Comparison of ENCODE assay signal across 16 cellular contexts in genomic region chr5:90949469-90950358, GRCh38.
DNase-seq lines count a peak whose midpoint lies in the region; ATAC-seq and TF ChIP-seq lines count a peak whose summit lies in the region.
"Had no signal": no experiment of that assay in that cellular context is flagged by ENCODE, and none has a peak within 500 bp of the region (broad histone marks: within the 10 kb centered on the region; RNA-seq: fewer than 3 reads in every experiment).

No MANE protein-coding gene starts in this region.

- H3K27me3 Mint-ChIP-seq in T-cell, result peaks cover 11 to 38% of the 10 kb centered on the region in 2 donors
- H3K27me3 Mint-ChIP-seq in activated naive CD8-positive, alpha-beta T cell treated with anti-CD3 and anti-CD28 coated beads for 36 hours, result peaks cover 15% of the 10 kb centered on the region
- peaks cover 20% of the 10 kb centered on the region for H3K27me3 Mint-ChIP-seq in activated CD4-positive, alpha-beta T cell treated with anti-CD3 and anti-CD28 coated beads for 36 hours
- H3K27me3 Mint-ChIP-seq: dendritic cell treated with granulocyte-macrophage colony-stimulating factor and Interleukin-4, amounts not matched to agents 40 ng/mL and 50 ng/mL, for 4 days had no signal

- H3K4me1 ChIP-seq in liver (ENCODE audit: control insufficient read depth in 4 of 4, insufficient read depth in 4 of 4, low read length in 3 of 4), result peaks cover 0 to 4% (median 0%) of the 10 kb centered on the region in 4 donors
- H3K4me1 ChIP-seq: spleen had no signal

- DNase-seq in H4 (ENCODE audit: low spot score), result no peak
- DNase-seq in T-cell, result no peak
- DNase-seq in activated naive CD8-positive, alpha-beta T cell treated with anti-CD3 and anti-CD28 coated beads for 36 hours, result no peak
- DNase-seq in activated CD4-positive, alpha-beta T cell treated with anti-CD3 and anti-CD28 coated beads for 36 hours, result no peak
- DNase-seq: activated CD4-positive, alpha-beta T cell treated with anti-CD3 and anti-CD28 coated beads, Interleukin-2, amount 10 ng/mL, durations not matched to agents 24 days and 14 days; NCI-H345; OCI-M1; spleen; substantia nigra; T-helper 1 cell had no signal

- H3K4me3 ChIP-seq in liver (ENCODE audit: low read depth in 1 of 3, low read length in 3 of 3), result no peak overlapping the region
- H3K4me3 ChIP-seq: spleen had no signal

- intact Hi-C loops in activated CD4-positive, alpha-beta T cell treated with anti-CD3 and anti-CD28 coated beads for 36 hours (cut with DNase I, micrococcal nuclease), result no loop called here

- 74% methylated on average over 2 of the region's 2 CpGs for WGBS in liver

- TF ChIP-seq RAD21 in liver (IDR thresholded peaks at IDR 0.05), result peak; percentile 6 to 17

- POLR2A ChIA-PET in T-cell (lab: Charles Lee), result no interaction called here
- POLR2A ChIA-PET in activated CD4-positive, alpha-beta T cell treated with anti-CD3 and anti-CD28 coated beads for 36 hours (lab: Charles Lee), result no interaction called here

- no peaks in the 10 kb centered on the region for H3K9me3 ChIP-seq in liver (ENCODE audit: control insufficient read depth in 4 of 4, low read length in 3 of 4)
- H3K9me3 ChIP-seq: spleen had no signal

- no peaks in the 10 kb centered on the region for H3K9me3 Mint-ChIP-seq in T-cell
- H3K9me3 Mint-ChIP-seq in activated naive CD8-positive, alpha-beta T cell treated with anti-CD3 and anti-CD28 coated beads for 36 hours, result no peaks in the 10 kb centered on the region
- H3K9me3 Mint-ChIP-seq in activated CD4-positive, alpha-beta T cell treated with anti-CD3 and anti-CD28 coated beads for 36 hours (ENCODE audit: low read depth), result no peaks in the 10 kb centered on the region
- H3K9me3 Mint-ChIP-seq: activated CD4-positive, alpha-beta T cell treated with anti-CD3 and anti-CD28 coated beads, Interleukin-2, amount 10 ng/mL, durations not matched to agents 24 days and 14 days; dendritic cell treated with granulocyte-macrophage colony-stimulating factor and Interleukin-4, amounts not matched to agents 40 ng/mL and 50 ng/mL, for 4 days had no signal

- TF ChIP-seq CTCF in liver (IDR thresholded peaks at IDR 0.05; ENCODE audit: low read depth, low read length, missing input control), result no peak

- no peaks in the 10 kb centered on the region for H3K36me3 ChIP-seq in liver (ENCODE audit: control insufficient read depth in 4 of 4, insufficient read depth in 3 of 4, low read depth in 1 of 4, low read length in 3 of 4)
- H3K36me3 ChIP-seq: spleen had no signal

- no peaks in the 10 kb centered on the region for H3K4me1 Mint-ChIP-seq in T-cell
- H3K4me1 Mint-ChIP-seq in activated naive CD8-positive, alpha-beta T cell treated with anti-CD3 and anti-CD28 coated beads for 36 hours, result no peaks in the 10 kb centered on the region
- H3K4me1 Mint-ChIP-seq in activated CD4-positive, alpha-beta T cell treated with anti-CD3 and anti-CD28 coated beads for 36 hours, result no peaks in the 10 kb centered on the region
- H3K4me1 Mint-ChIP-seq: activated CD4-positive, alpha-beta T cell treated with anti-CD3 and anti-CD28 coated beads, Interleukin-2, amount 10 ng/mL, durations not matched to agents 24 days and 14 days had no signal

- H3K27ac Mint-ChIP-seq in T-cell, result no peak overlapping the region
- H3K27ac Mint-ChIP-seq in activated naive CD8-positive, alpha-beta T cell treated with anti-CD3 and anti-CD28 coated beads for 36 hours, result no peak overlapping the region
- no peak overlapping the region for H3K27ac Mint-ChIP-seq in activated CD4-positive, alpha-beta T cell treated with anti-CD3 and anti-CD28 coated beads for 36 hours
- H3K27ac Mint-ChIP-seq: activated CD4-positive, alpha-beta T cell treated with anti-CD3 and anti-CD28 coated beads, Interleukin-2, amount 10 ng/mL, durations not matched to agents 24 days and 14 days; dendritic cell treated with granulocyte-macrophage colony-stimulating factor and Interleukin-4, amounts not matched to agents 40 ng/mL and 50 ng/mL, for 4 days; mesothelial cell of epicardium had no signal

- CTCF ChIA-PET in T-cell (lab: Charles Lee), result no interaction called here
- CTCF ChIA-PET in activated CD4-positive, alpha-beta T cell treated with anti-CD3 and anti-CD28 coated beads for 36 hours (lab: Charles Lee), result no interaction called here

- H3K27ac ChIP-seq in liver (ENCODE audit: low read depth in 1 of 2, low read length in 2 of 2), result no peak overlapping the region
- H3K27ac ChIP-seq: spleen had no signal

- no peak overlapping the region for H3K9ac ChIP-seq in liver (ENCODE audit: low read depth in 1 of 2, low read length in 2 of 2)

- H3K4me3 Mint-ChIP-seq in T-cell, result no peak overlapping the region
- no peak overlapping the region for H3K4me3 Mint-ChIP-seq in activated naive CD8-positive, alpha-beta T cell treated with anti-CD3 and anti-CD28 coated beads for 36 hours
- H3K4me3 Mint-ChIP-seq in activated CD4-positive, alpha-beta T cell treated with anti-CD3 and anti-CD28 coated beads for 36 hours, result no peak overlapping the region
- H3K4me3 Mint-ChIP-seq: activated CD4-positive, alpha-beta T cell treated with anti-CD3 and anti-CD28 coated beads, Interleukin-2, amount 10 ng/mL, durations not matched to agents 24 days and 14 days; dendritic cell treated with granulocyte-macrophage colony-stimulating factor and Interleukin-4, amounts not matched to agents 40 ng/mL and 50 ng/mL, for 4 days; mesothelial cell of epicardium had no signal

- peak; percentile 75 for ATAC-seq in GM18868 (IDR thresholded peaks at IDR 0.05; ENCODE audit: unreplicated experiment)
- peak; percentile 64 for ATAC-seq in HG02852 (IDR thresholded peaks at IDR 0.05; ENCODE audit: unreplicated experiment)
- ATAC-seq in HG03558 (IDR thresholded peaks at IDR 0.05; ENCODE audit: extremely low read depth, unreplicated experiment), result peak; percentile 81
- ATAC-seq in T-cell (replicated peaks in 1 of 4), result no peak
- ATAC-seq in activated CD4-positive, alpha-beta T cell treated with anti-CD3 and anti-CD28 coated beads for 36 hours, result no peak

- H3K27me3 ChIP-seq in liver (ENCODE audit: control insufficient read depth in 4 of 4, insufficient read depth in 4 of 4, low read length in 3 of 4), result no peaks in the 10 kb centered on the region
- H3K27me3 ChIP-seq: spleen had no signal

- H3K36me3 Mint-ChIP-seq in T-cell, result no peaks in the 10 kb centered on the region
- H3K36me3 Mint-ChIP-seq in activated naive CD8-positive, alpha-beta T cell treated with anti-CD3 and anti-CD28 coated beads for 36 hours, result no peaks in the 10 kb centered on the region
- H3K36me3 Mint-ChIP-seq in activated CD4-positive, alpha-beta T cell treated with anti-CD3 and anti-CD28 coated beads for 36 hours (ENCODE audit: low read depth), result no peaks in the 10 kb centered on the region

TF ChIP-seq in liver, 16 proteins besides CTCF, POLR2A, EP300 and RAD21 (continues in another document):
- TF ChIP-seq SP1 (IDR thresholded peaks at IDR 0.05), result peak; percentile 21
- no peak for TF ChIP-seq JUND (IDR thresholded peaks at IDR 0.05)
- TF ChIP-seq HNF4G (IDR thresholded peaks at IDR 0.05), result no peak
- TF ChIP-seq HNF4A (conservative IDR thresholded peaks at IDR 0.05), result peak; percentile 52 to 60
- no peak for TF ChIP-seq REST (IDR thresholded peaks at IDR 0.05)
- no peak for TF ChIP-seq EGR1 (IDR thresholded peaks at IDR 0.05; ENCODE audit: low read depth in 2 of 2)
- no peak for TF ChIP-seq MAX (IDR thresholded peaks at IDR 0.05)
- TF ChIP-seq RXRA (IDR thresholded peaks at IDR 0.05), result peak in 1 of 2 donors; percentile 7
- TF ChIP-seq ZBTB33 (IDR thresholded peaks at IDR 0.05), result no peak
- no peak for TF ChIP-seq GABPA (IDR thresholded peaks at IDR 0.05 in 1 of 2, conservative IDR thresholded peaks at IDR 0.05 in 1 of 2)
- TF ChIP-seq YY1 (IDR thresholded peaks at IDR 0.05), result peak; percentile 23
- no peak for TF ChIP-seq TAF1 (conservative IDR thresholded peaks at IDR 0.05)

Comparison
In these comparisons a context has a peak if more than half of its experiments do, and no peak if none do; other contexts are left out.
1. ATAC-seq: peak in GM18868 (single experiment), HG02852 (single experiment) and HG03558 (single experiment); none in T-cell (0 of 4) and activated CD4-positive, alpha-beta T cell treated with anti-CD3 and anti-CD28 coated beads for 36 hours (single experiment).